Comparison of ENCODE assay signal across 9 cellular contexts in genomic region chr16:82651921-82652601, GRCh38. TPM values are rescaled to one million over a fixed set of nuclear protein-coding genes. Genes with fewer than 3 reads are reported as not detected.
DNase-seq lines count a peak whose midpoint lies in the region; ATAC-seq and TF ChIP-seq lines count a peak whose summit lies in the region.
"Had no signal": no experiment of that assay in that cellular context is flagged by ENCODE, and none has a peak within 500 bp of the region (broad histone marks: within the 10 kb centered on the region; RNA-seq: fewer than 3 reads in every experiment).

No MANE protein-coding gene starts in this region.

- H3K4me1 Mint-ChIP-seq in T-helper 1 cell treated with Interleukin-12 subunit alpha and Interleukin-12 subunit beta and Interleukin-4 antibody, amounts not matched to agents 30 μg/mL and 1 μg/mL, for 36 hours (ENCODE audit: low read depth) = peaks cover 66% of the 10 kb centered on the region
- H3K4me1 Mint-ChIP-seq in HFFc6 (ENCODE audit: low read depth) = peaks cover 70% of the 10 kb centered on the region

- H3K36me3 ChIP-seq in left ventricle myocardium inferior (no peaks in the 10 kb centered on the region), right atrium auricular region (no peaks in the 10 kb centered on the region), thymus (ENCODE audit: control insufficient read depth, insufficient read depth) (no peaks in the 10 kb centered on the region)

- intact Hi-C loops in left ventricle myocardium inferior (cut with micrococcal nuclease) = no loop called here

- H3K4me1 ChIP-seq in left ventricle myocardium inferior (peaks cover 58% of the 10 kb centered on the region), right atrium auricular region (peaks cover 0 to 41% of the 10 kb centered on the region in 2 donors), thymus (ENCODE audit: control insufficient read depth, insufficient read depth, low read length) (peaks cover 62% of the 10 kb centered on the region)

- TF ChIP-seq CTCF in left ventricle myocardium inferior (IDR thresholded peaks at IDR 0.05; ENCODE audit: borderline replicate concordance) = no peak
- no peak for TF ChIP-seq CTCF in right atrium auricular region (IDR thresholded peaks at IDR 0.05)
- TF ChIP-seq CTCF in HFFc6 (IDR thresholded peaks at IDR 0.05) = no peak

- no peaks in the 10 kb centered on the region for H3K27me3 Mint-ChIP-seq in T-helper 1 cell treated with Interleukin-12 subunit alpha and Interleukin-12 subunit beta and Interleukin-4 antibody, amounts not matched to agents 30 μg/mL and 1 μg/mL, for 36 hours (ENCODE audit: low read depth)
- H3K27me3 Mint-ChIP-seq in HFFc6 (ENCODE audit: insufficient read depth) = peaks cover 2% of the 10 kb centered on the region; the same call in 1 of the 2 replicates

- H3K27ac ChIP-seq in left ventricle myocardium inferior (replicated peaks) (peak overlapping the region; percentile 63), right atrium auricular region (peak overlapping the region in 1 of 2 donors; percentile 28), thymus (ENCODE audit: low read depth) (peak overlapping the region; percentile 76)

- peak overlapping the region; percentile 91 for H3K27ac Mint-ChIP-seq in T-helper 1 cell treated with Interleukin-12 subunit alpha and Interleukin-12 subunit beta and Interleukin-4 antibody, amounts not matched to agents 30 μg/mL and 1 μg/mL, for 36 hours
- no peak overlapping the region; the same call in 1 of the 2 replicates for H3K27ac Mint-ChIP-seq in HFFc6

- peaks cover 7% of the 10 kb centered on the region for H3K36me3 Mint-ChIP-seq in T-helper 1 cell treated with Interleukin-12 subunit alpha and Interleukin-12 subunit beta and Interleukin-4 antibody, amounts not matched to agents 30 μg/mL and 1 μg/mL, for 36 hours (ENCODE audit: low read depth)
- no peaks in the 10 kb centered on the region for H3K36me3 Mint-ChIP-seq in HFFc6 (ENCODE audit: low read depth)

- H3K4me3 Mint-ChIP-seq in T-helper 1 cell treated with Interleukin-12 subunit alpha and Interleukin-12 subunit beta and Interleukin-4 antibody, amounts not matched to agents 30 μg/mL and 1 μg/mL, for 36 hours = peak overlapping the region; percentile 50
- no peak overlapping the region for H3K4me3 Mint-ChIP-seq in HFFc6

- DNase-seq in left ventricle myocardium inferior (no peak), right atrium auricular region (ENCODE audit: low spot score) (no peak), HFFc6 (no peak)
- DNase-seq in NK-92 treated with Interleukin-12 subunit alpha and Interleukin-12 subunit beta, amount 100 ng/mL, for 24 hours (lab: John Stamatoyannopoulos, UW) = no peak
- DNase-seq in stimulated activated CD4-positive, alpha-beta T cell treated with anti-CD3 and anti-CD28 coated beads, Interleukin-1b, Interleukin-23, amount 100 ng/mL, for 48 hours = no peak

- H3K27me3 ChIP-seq in left ventricle myocardium inferior (ENCODE audit: low read depth) = no peaks in the 10 kb centered on the region
- no peaks in the 10 kb centered on the region for H3K27me3 ChIP-seq in right atrium auricular region
- no peaks in the 10 kb centered on the region for H3K27me3 ChIP-seq in thymus (ENCODE audit: control insufficient read depth, insufficient read depth)

- H3K9me3 ChIP-seq in left ventricle myocardium inferior (replicated peaks) = no peaks in the 10 kb centered on the region
- no peaks in the 10 kb centered on the region for H3K9me3 ChIP-seq in right atrium auricular region
- no peaks in the 10 kb centered on the region for H3K9me3 ChIP-seq in thymus (ENCODE audit: control insufficient read depth)

- peak; percentile 61 for ATAC-seq in HG03066 (IDR thresholded peaks at IDR 0.05; ENCODE audit: low read depth, unreplicated experiment)

- no peaks in the 10 kb centered on the region for H3K9me3 Mint-ChIP-seq in T-helper 1 cell treated with Interleukin-12 subunit alpha and Interleukin-12 subunit beta and Interleukin-4 antibody, amounts not matched to agents 30 μg/mL and 1 μg/mL, for 36 hours
- no peaks in the 10 kb centered on the region for H3K9me3 Mint-ChIP-seq in HFFc6

- H3K4me3 ChIP-seq in left ventricle myocardium inferior (peak overlapping the region; percentile 42), right atrium auricular region (no peak overlapping the region), thymus (ENCODE audit: low read length) (no peak overlapping the region)
- H3K4me3 ChIP-seq: skin epidermis had no signal

- WGBS in thymus = 54% methylated on average over 7 of the region's 7 CpGs

RNA-seq across cellular contexts. Expression of gene CDH13, which starts 25.3 kb away (rescaled TPM):
- total RNA-seq in left ventricle myocardium inferior = 161 TPM
- 10 to 100 TPM; 75.4 to 85.9 TPM for total RNA-seq in right atrium auricular region
- polyA plus RNA-seq in thymus = 1.5 TPM
- total RNA-seq in HFFc6 (2021; fragmentation: NEBNext Ultra II Directional; extraction: Animal tissue kit (Norgen Biotek cat#: 25700)) = 10 to 100 TPM in 2 of 6 experiments, 1 to 10 TPM in 4; 3.6 to 14.7 (median 4.7) TPM

Comparison
In these comparisons a context has a peak if more than half of its experiments do, and no peak if none do; other contexts are left out.
1. RNA of gene CDH13, which starts 25.3 kb away (total RNA-seq): 161 TPM in left ventricle myocardium inferior (single experiment) and 75.4 to 85.9 TPM in right atrium auricular region; 3.6 to 14.7 TPM in HFFc6; every median in the first group is over 4 times any median in the second.